Comparison of ENCODE assay signal across 1 cellular context in the genomic region with DNA sequence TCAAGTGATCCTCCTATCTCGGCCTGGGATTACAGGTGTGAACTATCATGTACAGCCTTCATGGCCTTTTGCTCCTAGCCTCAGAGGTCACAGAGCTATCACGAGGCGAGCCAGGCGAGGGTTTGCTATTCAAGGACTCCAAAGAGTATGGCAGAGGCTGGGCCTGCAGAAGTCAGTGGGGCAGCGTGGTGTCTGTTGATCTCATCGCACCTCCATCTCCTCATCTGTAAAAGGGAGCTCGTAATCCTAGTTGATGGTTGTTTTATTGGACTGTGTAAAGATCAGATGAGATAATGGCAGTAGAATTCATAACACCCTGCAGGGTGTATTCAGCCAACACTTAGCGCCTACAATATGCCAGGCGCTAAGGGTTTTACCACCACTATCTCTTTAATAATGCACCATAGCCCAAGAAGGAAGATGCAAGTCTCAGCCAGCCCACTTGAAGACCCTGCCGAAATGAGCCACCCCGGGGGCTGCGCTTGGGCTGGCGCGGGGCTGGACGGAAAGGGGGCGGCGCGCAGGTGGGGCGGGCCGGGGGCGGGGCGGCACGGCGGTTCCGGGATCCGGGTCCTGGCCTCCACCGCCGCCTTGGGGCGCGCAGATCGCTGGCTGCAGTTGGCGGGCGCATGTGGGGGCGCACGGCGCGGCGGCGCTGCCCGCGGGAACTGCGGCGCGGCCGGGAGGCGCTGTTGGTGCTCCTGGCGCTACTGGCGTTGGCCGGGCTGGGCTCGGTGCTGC.
TF ChIP-seq lines count a peak whose summit lies in the region.

A gene with protein sequence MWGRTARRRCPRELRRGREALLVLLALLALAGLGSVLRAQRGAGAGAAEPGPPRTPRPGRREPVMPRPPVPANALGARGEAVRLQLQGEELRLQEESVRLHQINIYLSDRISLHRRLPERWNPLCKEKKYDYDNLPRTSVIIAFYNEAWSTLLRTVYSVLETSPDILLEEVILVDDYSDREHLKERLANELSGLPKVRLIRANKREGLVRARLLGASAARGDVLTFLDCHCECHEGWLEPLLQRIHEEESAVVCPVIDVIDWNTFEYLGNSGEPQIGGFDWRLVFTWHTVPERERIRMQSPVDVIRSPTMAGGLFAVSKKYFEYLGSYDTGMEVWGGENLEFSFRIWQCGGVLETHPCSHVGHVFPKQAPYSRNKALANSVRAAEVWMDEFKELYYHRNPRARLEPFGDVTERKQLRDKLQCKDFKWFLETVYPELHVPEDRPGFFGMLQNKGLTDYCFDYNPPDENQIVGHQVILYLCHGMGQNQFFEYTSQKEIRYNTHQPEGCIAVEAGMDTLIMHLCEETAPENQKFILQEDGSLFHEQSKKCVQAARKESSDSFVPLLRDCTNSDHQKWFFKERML (plus strand): TSS at position 601 of the 741 bp plus-strand sequence. CDS start 29 bp downstream, at position 630.

TF ChIP-seq in H1, 55 proteins besides CTCF, POLR2A, EP300 and RAD21 (continued from another document):
- no peak for TF ChIP-seq EZH2 (IDR thresholded peaks at IDR 0.05; ENCODE audit: low read depth, low read length, severe bottlenecking)
- no peak for TF ChIP-seq KDM1A (IDR thresholded peaks at IDR 0.05; ENCODE audit: borderline replicate concordance, low read length)
